14 cellular contexts compared by ENCODE assay signal in the genomic region with DNA sequence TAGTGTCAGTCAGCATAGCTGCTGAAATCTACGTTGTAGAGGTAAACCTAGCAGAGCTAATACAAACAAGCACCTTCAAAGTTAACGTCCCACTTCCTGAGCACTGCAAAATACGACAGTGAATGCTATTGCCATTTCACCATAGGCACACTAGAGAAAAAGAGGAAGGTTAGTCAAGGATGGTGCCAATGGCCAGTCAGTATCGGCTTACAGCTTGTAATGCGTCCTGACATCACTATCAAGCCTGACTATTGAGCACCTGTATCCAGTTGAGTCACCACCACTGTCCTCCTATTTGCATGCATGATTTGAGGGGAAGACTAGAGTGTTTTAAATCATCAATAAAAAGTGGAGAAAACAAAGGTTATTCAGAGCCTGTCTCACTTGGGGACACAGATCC. TPM values are rescaled to one million over a fixed set of nuclear protein-coding genes. Genes with fewer than 3 reads are reported as not detected.
A peak's percentile ranks its signal among the peaks of the same experiment; 100 is the strongest.
DNase-seq lines count a peak whose midpoint lies in the region; ATAC-seq and TF ChIP-seq lines count a peak whose summit lies in the region.
"Had no signal": no experiment of that assay in that cellular context is flagged by ENCODE, and none has a peak within 500 bp of the region (broad histone marks: within the 10 kb centered on the region; RNA-seq: fewer than 3 reads in every experiment).

No MANE protein-coding gene starts in this region.

- H3K4me1 Mint-ChIP-seq in MCF 10A (ENCODE audit: insufficient read depth, unreplicated experiment) = peaks cover 20% of the 10 kb centered on the region

- intact Hi-C loops in MCF 10A (cut with micrococcal nuclease) = no loop called here
- intact Hi-C loops in breast epithelium (cut with DNase I; ENCODE audit: low total_unique reads) = no loop called here
- intact Hi-C loops in left colon (cut with DNase I, micrococcal nuclease) = no loop called here

- H4K20me1 ChIP-seq in OCI-LY3 (ENCODE audit: insufficient read depth, low read length) = peaks cover 13% of the 10 kb centered on the region

- H3K27me3 ChIP-seq in breast epithelium (no peaks in the 10 kb centered on the region), OCI-LY3 (ENCODE audit: low read depth, low read length) (no peaks in the 10 kb centered on the region), H7 (ENCODE audit: control insufficient read depth, insufficient read depth, low read length) (no peaks in the 10 kb centered on the region)
- H3K27me3 ChIP-seq: gastrocnemius medialis had no signal

- H3K4me1 ChIP-seq in breast epithelium = no peaks in the 10 kb centered on the region
- peaks cover 23% of the 10 kb centered on the region; the same call in 1 of the 2 replicates for H3K4me1 ChIP-seq in OCI-LY3 (ENCODE audit: low read length)

- peaks cover 24% of the 10 kb centered on the region for H3K79me2 ChIP-seq in OCI-LY3 (ENCODE audit: low read length)

- H2AFZ ChIP-seq in OCI-LY3 (ENCODE audit: low read depth, low read length) = no peak overlapping the region

- no peak overlapping the region for H3K4me3 Mint-ChIP-seq in MCF 10A (ENCODE audit: unreplicated experiment)

- POLR2A ChIA-PET in MCF 10A (lab: Yijun Ruan, JAX) = interaction anchor here (2.1 to 10.0 kb wide), 3 partner anchors 11 to 33 kb away, joined by 7 to 148 read pairs (median 10); a partner anchor contains a TSS

- TF ChIP-seq CTCF in MCF 10A (IDR thresholded peaks at IDR 0.05; ENCODE audit: unreplicated experiment) = no peak
- TF ChIP-seq CTCF in breast epithelium (IDR thresholded peaks at IDR 0.05) = no peak
- TF ChIP-seq CTCF in OCI-LY3 (IDR thresholded peaks at IDR 0.05; ENCODE audit: low read depth, low read length) = no peak

- H3K36me3 ChIP-seq in breast epithelium (peaks cover 13% of the 10 kb centered on the region), OCI-LY3 (replicated peaks; ENCODE audit: low read depth, low read length) (peaks cover 86% of the 10 kb centered on the region), H7 (replicated peaks; ENCODE audit: control insufficient read depth, insufficient read depth, low read length) (peaks cover 29% of the 10 kb centered on the region)

- H3K36me3 Mint-ChIP-seq in MCF 10A (ENCODE audit: insufficient read depth, unreplicated experiment) = peaks cover 97% of the 10 kb centered on the region

- CTCF ChIA-PET in MCF 10A (lab: Yijun Ruan, JAX) = interaction anchor here (0.6 to 10.1 kb wide), 7 partner anchors 11 to 141 kb away, joined by 3 to 592 read pairs (median 11); no protein-coding TSS in a partner anchor

- H3K4me3 ChIP-seq in breast epithelium (no peak overlapping the region), OCI-LY3 (ENCODE audit: low read length) (no peak overlapping the region), H7 (ENCODE audit: insufficient read depth, low read depth, low read length) (no peak overlapping the region)
- H3K4me3 ChIP-seq: gastrocnemius medialis had no signal

- no peak overlapping the region for H3K27ac ChIP-seq in breast epithelium
- H3K27ac ChIP-seq in OCI-LY3 (ENCODE audit: low read length) = 0 out of 2 replicates have a peak overlapping the region, but pooled peaks have one; percentile 5
- H3K27ac ChIP-seq: gastrocnemius medialis had no signal

- no peak overlapping the region for H3K4me2 ChIP-seq in OCI-LY3 (ENCODE audit: low read length)

- TF ChIP-seq POLR2A in breast epithelium (IDR thresholded peaks at IDR 0.05) = no peak

- no peaks in the 10 kb centered on the region for H3K9me3 Mint-ChIP-seq in MCF 10A (ENCODE audit: unreplicated experiment)
- H3K9me3 Mint-ChIP-seq: activated naive CD4-positive, alpha-beta T cell treated with anti-CD3 and anti-CD28 coated beads, Interleukin-2, amount 50 U/mL, for 72 hours had no signal

- no peak overlapping the region for H3K9ac ChIP-seq in OCI-LY3 (ENCODE audit: low read length)

- BruUV-seq in MCF 10A (replicated peaks; lab: Mats Ljungman, UMichigan) = no TSS peak

- H3K9me3 ChIP-seq in breast epithelium (no peaks in the 10 kb centered on the region), OCI-LY3 (ENCODE audit: insufficient read depth, low read length) (no peaks in the 10 kb centered on the region)
- H3K9me3 ChIP-seq: gastrocnemius medialis had no signal

- H3K27me3 Mint-ChIP-seq in MCF 10A (ENCODE audit: insufficient read depth, unreplicated experiment) = no peaks in the 10 kb centered on the region

- peak overlapping the region; percentile 59 for H3K27ac Mint-ChIP-seq in MCF 10A (ENCODE audit: low read depth, unreplicated experiment)

- DNase-seq in MCF 10A (ENCODE audit: unreplicated experiment) = no peak
- DNase-seq in breast epithelium (ENCODE audit: low spot score in 2 of 2) = no peak
- DNase-seq in left colon = no peak
- peak; percentile 10 for DNase-seq in superior temporal gyrus (ENCODE audit: extremely low spot score)
- DNase-seq in HuH-7 (ENCODE audit: low spot score) = no peak
- DNase-seq in activated T-cell treated with anti-CD3 and anti-CD28 coated beads, Interleukin-2, amount 50 U/mL, for 48 hours = no peak
- DNase-seq in H7 = no peak
- DNase-seq: activated CD8-positive, alpha-beta memory T cell treated with anti-CD3 and anti-CD28 coated beads for 24 hours; gastrocnemius medialis; NCI-H1417; NCI-H526 treated with DMSO at 0.1 percent for 48 hours; stimulated activated CD4-positive, alpha-beta T cell treated with anti-CD3 and anti-CD28 coated beads, Interleukin-1b, Interleukin-23, amount 100 ng/mL, for 48 hours had no signal

- peak; percentile 16 for ATAC-seq in left colon
- ATAC-seq: activated naive CD4-positive, alpha-beta T cell treated with anti-CD3 and anti-CD28 coated beads, Interleukin-2, amount 50 U/mL, for 72 hours had no signal

RNA-seq across cellular contexts. Expression of a gene that starts 34.4 kb away (rescaled TPM):
- total RNA-seq in MCF 10A (2022) (605 and 615 TPM in 2 replicates), breast epithelium (100 to 1,000 TPM in 1 of 3 donors, 10 to 100 TPM in 2; 80.6 to 188 (median 86.9) TPM), left colon (10 to 100 TPM; 74.6 to 78.1 TPM)
- total RNA-seq in H7 (2014; rRNA removed; shearing (Covaris generic)) = 300 and 371 TPM in 2 replicates

RNA-seq across cellular contexts. Expression of a gene that starts 35.3 kb away (rescaled TPM):
- total RNA-seq in MCF 10A (2022) (3.1 and 5.3 TPM in 2 replicates), breast epithelium (1 to 10 TPM; 1.3 to 2.9 (median 1.6) TPM), left colon (10 to 100 TPM; 19.5 to 30.8 TPM)
- 19.2 and 20.7 TPM in 2 replicates for total RNA-seq in H7 (2014; rRNA removed; shearing (Covaris generic))

RNA-seq across cellular contexts. Expression of a gene that starts 59.7 kb away (rescaled TPM):
- total RNA-seq in MCF 10A (2022) = 33.6 and 44.8 TPM in 2 replicates
- 10 to 100 TPM; 22.4 to 30.3 (median 23.9) TPM for total RNA-seq in breast epithelium
- total RNA-seq in left colon = 1 to 10 TPM; 7.3 to 8.0 TPM
- 7.6 and 10.7 TPM in 2 replicates for total RNA-seq in H7 (2014; rRNA removed; shearing (Covaris generic))
